In the genomic region with DNA sequence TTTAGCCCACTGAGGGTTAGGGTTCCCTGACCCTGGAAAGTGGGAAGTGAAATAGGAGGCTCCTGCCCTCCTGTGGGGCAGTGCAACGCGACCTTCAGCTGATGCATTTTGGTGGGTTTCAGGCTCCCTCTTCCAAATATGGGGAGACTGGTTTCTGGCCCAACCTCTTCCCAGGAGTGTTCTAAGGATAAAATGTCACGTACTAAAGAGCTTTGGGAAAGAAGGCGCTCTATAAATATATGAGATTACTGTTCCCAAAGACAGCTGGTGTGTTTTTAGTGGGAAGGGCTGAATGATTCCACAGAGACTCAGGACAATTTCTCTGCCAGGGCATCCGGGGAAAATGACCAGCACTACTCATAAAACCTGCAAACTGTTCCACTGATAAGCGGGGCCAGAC, we compare ENCODE assay signal across 21 cellular contexts.
"Had no signal": no experiment of that assay in that cellular context is flagged by ENCODE, and none has a peak within 500 bp of the region (broad histone marks: within the 10 kb centered on the region; RNA-seq: fewer than 3 reads in every experiment).

No MANE protein-coding gene starts in this region.

- H3K27ac Mint-ChIP-seq: activated naive CD4-positive, alpha-beta T cell treated with anti-CD3 and anti-CD28 coated beads, Interleukin-2, amount 50 U/mL, for 72 hours; activated T-helper 17 cell treated with anti-CD3 and anti-CD28 coated beads, Interleukin-2, amount 50 U/mL, for 72 hours; brain; memory B cell; naive B cell; progenitor cell of endocrine pancreas; type B pancreatic cell; WTC11 had no signal

- H3K4me3 Mint-ChIP-seq: activated T-helper 17 cell treated with anti-CD3 and anti-CD28 coated beads, Interleukin-2, amount 50 U/mL, for 72 hours; brain; memory B cell; naive B cell; stimulated activated naive B cell treated with anti-CD40 and anti-IgM and Interleukin-4, amounts not matched to agents 10 μg/mL and 1 μg/mL and 100 μg/mL, for 72 hours; T-cell; type B pancreatic cell; WTC11 had no signal

- H3K27me3 Mint-ChIP-seq: activated T-helper 17 cell treated with anti-CD3 and anti-CD28 coated beads, Interleukin-2, amount 50 U/mL, for 72 hours; memory B cell; naive B cell; stimulated activated naive B cell treated with anti-CD40 and anti-IgM and Interleukin-4, amounts not matched to agents 10 μg/mL and 1 μg/mL and 100 μg/mL, for 72 hours; T-cell had no signal

- H3K9me3 Mint-ChIP-seq: activated naive CD4-positive, alpha-beta T cell treated with anti-CD3 and anti-CD28 coated beads, Interleukin-2, amount 50 U/mL, for 72 hours; activated T-helper 17 cell treated with anti-CD3 and anti-CD28 coated beads, Interleukin-2, amount 50 U/mL, for 72 hours; brain; memory B cell; naive B cell; stimulated activated naive B cell treated with anti-CD40 and anti-IgM and Interleukin-4, amounts not matched to agents 10 μg/mL and 1 μg/mL and 100 μg/mL, for 72 hours; T-cell; type B pancreatic cell; WTC11 had no signal

- H3K36me3 Mint-ChIP-seq: activated naive CD4-positive, alpha-beta T cell treated with anti-CD3 and anti-CD28 coated beads, Interleukin-2, amount 50 U/mL, for 72 hours had no signal

- ATAC-seq: activated naive CD4-positive, alpha-beta T cell treated with anti-CD3 and anti-CD28 coated beads, Interleukin-2, amount 50 U/mL, for 72 hours; activated T-helper 17 cell treated with anti-CD3 and anti-CD28 coated beads, Interleukin-2, amount 50 U/mL, for 72 hours; foreskin keratinocyte; stimulated activated naive B cell treated with anti-CD40 and anti-IgM and Interleukin-4, amounts not matched to agents 10 μg/mL and 1 μg/mL and 100 μg/mL, for 72 hours; T-cell; WTC11 had no signal

- DNase-seq: activated T-cell treated with anti-CD3 and anti-CD28 coated beads, Interleukin-2, amount 50 U/mL, for 1 hour; aorta; caudate nucleus; dermis blood vessel endothelial cell; effector CD8-positive, alpha-beta T cell; foreskin keratinocyte; hippocampal formation; naive B cell; small intestine; stimulated activated CD4-positive, alpha-beta T cell treated with anti-CD3 and anti-CD28 coated beads, Interleukin-15, amount 100 ng/mL, for 24 hours; stimulated activated naive B cell treated with anti-CD40 and anti-IgM and Interleukin-4, amounts not matched to agents 10 μg/mL and 1 μg/mL and 100 μg/mL, for 72 hours; T-helper 9 cell; testis had no signal
